Comparison of ENCODE assay signal across 21 cellular contexts in genomic region chr20:60748086-60748485, GRCh38.
"Had no signal": no experiment of that assay in that cellular context is flagged by ENCODE, and none has a peak within 500 bp of the region (broad histone marks: within the 10 kb centered on the region; RNA-seq: fewer than 3 reads in every experiment).

No MANE protein-coding gene starts in this region.

- H3K9me3 Mint-ChIP-seq: effector memory CD8-positive, alpha-beta T cell had no signal

- DNase-seq: colonic mucosa; cortex of kidney; dermis blood vessel endothelial cell; dorsolateral prefrontal cortex; effector CD4-positive, alpha-beta T cell; effector CD8-positive, alpha-beta T cell; effector memory CD4-positive, alpha-beta T cell; effector memory CD8-positive, alpha-beta T cell; endodermal cell; erythroblast; esophagus squamous epithelium; foreskin fibroblast; foreskin keratinocyte; foreskin melanocyte; gastrocnemius medialis; glutamatergic neuron; heart left ventricle; heart right ventricle had no signal

- H3K27me3 Mint-ChIP-seq: dendritic cell treated with granulocyte-macrophage colony-stimulating factor and Interleukin-4, amounts not matched to agents 40 ng/mL and 50 ng/mL, for 4 days had no signal

- H3K27ac Mint-ChIP-seq: dendritic cell treated with granulocyte-macrophage colony-stimulating factor and Interleukin-4, amounts not matched to agents 40 ng/mL and 50 ng/mL, for 4 days; effector memory CD8-positive, alpha-beta T cell; endodermal cell had no signal

- ATAC-seq: effector memory CD8-positive, alpha-beta T cell; esophagus mucosa; foreskin keratinocyte; gastrocnemius medialis; gastroesophageal sphincter; heart left ventricle; heart right ventricle had no signal

- H3K4me3 Mint-ChIP-seq: dendritic cell treated with granulocyte-macrophage colony-stimulating factor and Interleukin-4, amounts not matched to agents 40 ng/mL and 50 ng/mL, for 4 days; effector memory CD8-positive, alpha-beta T cell; endodermal cell had no signal
